ENCODE assay signal across 8 cellular contexts in genomic region chr10:1047937-1048336, GRCh38. TPM values are rescaled to one million over a fixed set of nuclear protein-coding genes. Genes with fewer than 3 reads are reported as not detected.
DNase-seq lines count a peak whose midpoint lies in the region; ATAC-seq and TF ChIP-seq lines count a peak whose summit lies in the region.

No MANE protein-coding gene starts in this region.

- intact Hi-C loops in A673 (cut with micrococcal nuclease; ENCODE audit: unreplicated experiment) = no loop called here
- intact Hi-C loops in lower lobe of right lung (cut with DNase I) = no loop called here
- intact Hi-C loops in upper lobe of right lung (cut with DNase I) = no loop called here

- H3K27ac ChIP-seq in A673 (ENCODE audit: low read depth, low read length, poor library complexity, severe bottlenecking) = peak overlapping the region; percentile 99
- H3K27ac ChIP-seq in HUES48 (ENCODE audit: low read depth, low read length) = peak overlapping the region; percentile 100
- H3K27ac ChIP-seq in lower lobe of right lung = peak overlapping the region; percentile 100
- H3K27ac ChIP-seq in upper lobe of right lung = peak overlapping the region; percentile 99

- H3K4me1 ChIP-seq in A673 (ENCODE audit: insufficient read depth, low read length, poor library complexity, severe bottlenecking) = peaks cover 35% of the 10 kb centered on the region
- peaks cover 11% of the 10 kb centered on the region; the same call in 1 of the 2 replicates for H3K4me1 ChIP-seq in HUES48 (ENCODE audit: control insufficient read depth, insufficient read depth, low read length)
- peaks cover 55% of the 10 kb centered on the region for H3K4me1 ChIP-seq in lower lobe of right lung
- H3K4me1 ChIP-seq in upper lobe of right lung = peaks cover 30% of the 10 kb centered on the region

- no peak for TF ChIP-seq CTCF in A673 (conservative IDR thresholded peaks at IDR 0.05; ENCODE audit: low read depth, low read length)
- no peak for TF ChIP-seq CTCF in astrocyte of the spinal cord (IDR thresholded peaks at IDR 0.05; ENCODE audit: low read depth, low read length)
- TF ChIP-seq CTCF in lower lobe of right lung (IDR thresholded peaks at IDR 0.05) = no peak
- no peak for TF ChIP-seq CTCF in upper lobe of right lung (IDR thresholded peaks at IDR 0.05)
- no peak for TF ChIP-seq CTCF in GM10248 (IDR thresholded peaks at IDR 0.05; ENCODE audit: control extremely low read depth, extremely low read depth, low read depth, missing control alignments)

- peaks cover 38% of the 10 kb centered on the region for H3K36me3 ChIP-seq in A673 (ENCODE audit: insufficient read depth, low read length, poor library complexity, severe bottlenecking)
- H3K36me3 ChIP-seq in HUES48 (ENCODE audit: control insufficient read depth, insufficient read depth, low read length) = peaks cover 48% of the 10 kb centered on the region
- peaks cover 18% of the 10 kb centered on the region for H3K36me3 ChIP-seq in lower lobe of right lung
- peaks cover 18% of the 10 kb centered on the region for H3K36me3 ChIP-seq in upper lobe of right lung

- no peaks in the 10 kb centered on the region for H3K9me3 ChIP-seq in A673 (ENCODE audit: low read depth, low read length, poor library complexity, severe bottlenecking)
- no peaks in the 10 kb centered on the region for H3K9me3 ChIP-seq in HUES48 (ENCODE audit: control insufficient read depth, insufficient read depth, low read length)
- no peaks in the 10 kb centered on the region for H3K9me3 ChIP-seq in lower lobe of right lung
- H3K9me3 ChIP-seq in upper lobe of right lung = no peaks in the 10 kb centered on the region

- in situ Hi-C loops in astrocyte of the spinal cord (cut with HindIII; ENCODE audit: low sequenced_read_pairs) = no loop called here

- CTCF ChIA-PET in A673 (lab: Charles Lee) (no interaction called here), GM10248 (lab: Yijun Ruan, JAX) (no interaction called here)

- DNase-seq in A673 (ENCODE audit: low spot score) (peak; percentile 50), astrocyte of the spinal cord (ENCODE audit: low read depth, low spot score) (no peak), lower lobe of right lung (no peak), upper lobe of right lung (no peak), T1000 (lab: John Stamatoyannopoulos, UW) (no peak), GM10248 (ENCODE audit: extremely low spot score) (no peak), iPS-NIHi11 (ENCODE audit: low spot score) (no peak)

- H3K4me3 ChIP-seq in A673 (ENCODE audit: low read depth, low read length, poor library complexity, severe bottlenecking) (peak overlapping the region; percentile 97), HUES48 (ENCODE audit: low read depth, low read length) (peak overlapping the region; percentile 88), astrocyte of the spinal cord (ENCODE audit: low read depth, low read length) (peak overlapping the region; percentile 80), lower lobe of right lung (peak overlapping the region; percentile 79), upper lobe of right lung (peak overlapping the region; percentile 94)

- POLR2A ChIA-PET in A673 (lab: Charles Lee; ENCODE audit: low non-redundant PET) = interaction anchor here (0.6 kb wide), 2 partner anchors 218 to 998 kb away, joined by 3 to 4 read pairs; no protein-coding TSS in a partner anchor
- POLR2A ChIA-PET in GM10248 (lab: Yijun Ruan, JAX) = interaction anchor here (1.2 to 3.6 kb wide), 3 partner anchors 12 to 116 kb away, joined by 3 to 33 read pairs (median 4); partner anchors contain the start of gene LARP4B

- peak overlapping the region; percentile 95 for H3K9ac ChIP-seq in HUES48 (ENCODE audit: low read depth, low read length)

- ATAC-seq in lower lobe of right lung = no peak
- no peak for ATAC-seq in upper lobe of right lung

- no TSS peak for BruUV-seq in A673 (replicated peaks; lab: Mats Ljungman, UMichigan)

- no peaks in the 10 kb centered on the region for H3K27me3 ChIP-seq in A673 (replicated peaks; ENCODE audit: insufficient read depth, low read depth, low read length, poor library complexity)
- H3K27me3 ChIP-seq in HUES48 (ENCODE audit: control insufficient read depth, insufficient read depth, low read length) = no peaks in the 10 kb centered on the region
- no peaks in the 10 kb centered on the region for H3K27me3 ChIP-seq in lower lobe of right lung (ENCODE audit: low read depth)
- H3K27me3 ChIP-seq in upper lobe of right lung = no peaks in the 10 kb centered on the region

RNA-seq across cellular contexts. Expression of gene IDI1, which starts 1.0 kb away (rescaled TPM):
- total RNA-seq in A673 (2021) (84.6 and 111 TPM in 2 replicates), lower lobe of right lung (49.5 TPM), upper lobe of right lung (68.5 TPM)

RNA-seq across cellular contexts. Expression of gene WDR37, which starts 8.2 kb away (rescaled TPM):
- total RNA-seq in A673 (2021) (12.6 and 15.5 TPM in 2 replicates), lower lobe of right lung (22.0 TPM), upper lobe of right lung (19.9 TPM)

RNA-seq across cellular contexts. Expression of gene IDI2, which starts 22.3 kb away (rescaled TPM):
- total RNA-seq in A673 (2021) (not detected in 2 replicates), lower lobe of right lung (not detected), upper lobe of right lung (not detected)

RNA-seq across cellular contexts. Expression of gene GTPBP4, which starts 59.7 kb away (rescaled TPM):
- total RNA-seq in A673 (2021) (137 and 163 TPM in 2 replicates), lower lobe of right lung (28.9 TPM), upper lobe of right lung (36.5 TPM)
